ENCODE assay signal across 11 cellular contexts in the genomic region with DNA sequence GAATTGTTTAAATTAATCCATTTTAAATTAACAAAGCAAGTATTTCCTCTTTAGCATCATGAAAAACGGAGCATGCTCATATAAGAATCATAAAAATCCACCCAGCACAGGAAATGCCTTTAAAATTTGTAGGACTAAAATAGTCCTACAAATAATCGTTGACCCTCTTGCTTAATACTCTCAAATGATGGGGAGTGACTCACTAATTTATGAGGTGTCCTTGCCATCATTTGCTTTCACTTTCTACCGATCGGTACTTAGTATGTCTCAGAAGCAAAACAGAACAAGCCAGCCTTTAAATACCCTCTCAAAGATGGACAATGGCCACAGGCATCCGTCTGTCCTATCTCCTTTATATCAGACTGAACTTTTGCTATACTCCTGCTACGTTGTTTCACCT.
DNase-seq lines count a peak whose midpoint lies in the region; ATAC-seq and TF ChIP-seq lines count a peak whose summit lies in the region.
"Had no signal": no experiment of that assay in that cellular context is flagged by ENCODE, and none has a peak within 500 bp of the region (broad histone marks: within the 10 kb centered on the region; RNA-seq: fewer than 3 reads in every experiment).

No MANE protein-coding gene starts in this region.

- H3K27ac ChIP-seq in gastrocnemius medialis: peak overlapping the region in 3 of 4 donors; percentile 20 to 51 (median 27)

- TF ChIP-seq CTCF in gastrocnemius medialis (IDR thresholded peaks at IDR 0.05 in 4 of 5, conservative IDR thresholded peaks at IDR 0.05 in 1 of 5): no peak

- in situ Hi-C loops in gastrocnemius medialis (cut with MboI; ENCODE audit: low sequenced_read_pairs in 4 of 4): no loop called here

- no peaks in the 10 kb centered on the region for H3K36me3 Mint-ChIP-seq in dendritic cell treated with granulocyte-macrophage colony-stimulating factor and Interleukin-4, amounts not matched to agents 40 ng/mL and 50 ng/mL, for 4 days (ENCODE audit: low read depth)

- H3K9me3 ChIP-seq in gastrocnemius medialis: no peaks in the 10 kb centered on the region

- peak overlapping the region in 1 of 4 donors; percentile 39 for H3K4me3 ChIP-seq in gastrocnemius medialis

- intact Hi-C loops in dendritic cell treated with granulocyte-macrophage colony-stimulating factor and Interleukin-4, amounts not matched to agents 40 ng/mL and 50 ng/mL, for 4 days (cut with micrococcal nuclease): no loop called here
- intact Hi-C loops in gastrocnemius medialis (cut with DNase I; ENCODE audit: low total_unique reads): no loop called here

- no peaks in the 10 kb centered on the region for H3K27me3 Mint-ChIP-seq in dendritic cell treated with granulocyte-macrophage colony-stimulating factor and Interleukin-4, amounts not matched to agents 40 ng/mL and 50 ng/mL, for 4 days
- H3K27me3 Mint-ChIP-seq: activated naive CD4-positive, alpha-beta T cell treated with anti-CD3 and anti-CD28 coated beads, Interleukin-2, amount 50 U/mL, for 24 hours had no signal

- no peaks in the 10 kb centered on the region for H3K36me3 ChIP-seq in gastrocnemius medialis

- DNase-seq in GM03348 (ENCODE audit: low spot score) (peak; percentile 74), NOMO-1 treated with dmso at 0.1 percent for 144 hours (lab: John Stamatoyannopoulos, UW; ENCODE audit: unreplicated experiment) (peak; percentile 73), gastrocnemius medialis (no peak), NCI-H446 (lab: John Stamatoyannopoulos, UW) (no peak), amniotic stem cell (lab: John Stamatoyannopoulos, UW) (no peak), cerebellar cortex (ENCODE audit: low spot score) (no peak)
- DNase-seq: NCI-H2029 treated with DMSO at 0.1 percent for 48 hours had no signal

- H3K4me1 ChIP-seq in gastrocnemius medialis: no peaks in the 10 kb centered on the region

- H3K4me1 Mint-ChIP-seq in dendritic cell treated with granulocyte-macrophage colony-stimulating factor and Interleukin-4, amounts not matched to agents 40 ng/mL and 50 ng/mL, for 4 days (ENCODE audit: low read depth): peaks cover 9% of the 10 kb centered on the region
- H3K4me1 Mint-ChIP-seq: activated naive CD4-positive, alpha-beta T cell treated with anti-CD3 and anti-CD28 coated beads, Interleukin-2, amount 50 U/mL, for 24 hours; nephron had no signal

- H3K4me3 Mint-ChIP-seq in dendritic cell treated with granulocyte-macrophage colony-stimulating factor and Interleukin-4, amounts not matched to agents 40 ng/mL and 50 ng/mL, for 4 days: peak overlapping the region; percentile 74
- H3K4me3 Mint-ChIP-seq: activated naive CD4-positive, alpha-beta T cell treated with anti-CD3 and anti-CD28 coated beads, Interleukin-2, amount 50 U/mL, for 24 hours; nephron had no signal

- H3K27me3 ChIP-seq in gastrocnemius medialis: no peaks in the 10 kb centered on the region

- ATAC-seq in gastrocnemius medialis (no peak), HG02759 (IDR thresholded peaks at IDR 0.05; ENCODE audit: unreplicated experiment) (no peak)

- H3K9me3 Mint-ChIP-seq in dendritic cell treated with granulocyte-macrophage colony-stimulating factor and Interleukin-4, amounts not matched to agents 40 ng/mL and 50 ng/mL, for 4 days: peaks cover 10% of the 10 kb centered on the region
- H3K9me3 Mint-ChIP-seq: activated naive CD4-positive, alpha-beta T cell treated with anti-CD3 and anti-CD28 coated beads, Interleukin-2, amount 50 U/mL, for 24 hours had no signal

- peak overlapping the region; percentile 82 for H3K27ac Mint-ChIP-seq in dendritic cell treated with granulocyte-macrophage colony-stimulating factor and Interleukin-4, amounts not matched to agents 40 ng/mL and 50 ng/mL, for 4 days
- H3K27ac Mint-ChIP-seq: activated naive CD4-positive, alpha-beta T cell treated with anti-CD3 and anti-CD28 coated beads, Interleukin-2, amount 50 U/mL, for 24 hours; nephron had no signal

- no peak for TF ChIP-seq POLR2A in gastrocnemius medialis (IDR thresholded peaks at IDR 0.05)

Comparison
In these comparisons a context has a peak if more than half of its experiments do, and no peak if none do; other contexts are left out.
1. DNase-seq: peak in GM03348 (single experiment) and NOMO-1 treated with dmso at 0.1 percent for 144 hours (single experiment); none in gastrocnemius medialis (0 of 2), NCI-H446 (0 of 2), amniotic stem cell (single experiment) and cerebellar cortex (single experiment).